17 cellular contexts compared by ENCODE assay signal in genomic region chr12:93149228-93149627, GRCh38.
"Had no signal": no experiment of that assay in that cellular context is flagged by ENCODE, and none has a peak within 500 bp of the region (broad histone marks: within the 10 kb centered on the region; RNA-seq: fewer than 3 reads in every experiment).

No MANE protein-coding gene starts in this region.

- H3K4me1 ChIP-seq: colonic mucosa, heart left ventricle, upper lobe of right lung had no signal

- H3K27me3 ChIP-seq: colonic mucosa, esophagus squamous epithelium, heart left ventricle, right lobe of liver, upper lobe of right lung, vagina had no signal

- H3K4me3 Mint-ChIP-seq: naive thymus-derived CD4-positive, alpha-beta T cell; nephron progenitor cell had no signal

- FAIRE-seq: islet of Langerhans had no signal

- H3K27ac ChIP-seq: colonic mucosa, esophagus squamous epithelium, heart left ventricle, right lobe of liver, upper lobe of right lung, vagina had no signal

- H3K9me3 ChIP-seq: colonic mucosa, esophagus squamous epithelium, heart left ventricle, psoas muscle, right lobe of liver, upper lobe of right lung, vagina had no signal

- H3K36me3 ChIP-seq: colonic mucosa, esophagus squamous epithelium, heart left ventricle, right lobe of liver, upper lobe of right lung, vagina had no signal

- H3K4me1 Mint-ChIP-seq: naive thymus-derived CD4-positive, alpha-beta T cell had no signal

- H3K27ac Mint-ChIP-seq: naive thymus-derived CD4-positive, alpha-beta T cell; nephron progenitor cell had no signal

- H3K9me3 Mint-ChIP-seq: nephron progenitor cell had no signal

- DNase-seq: dermis blood vessel endothelial cell; esophagus squamous epithelium; foreskin fibroblast; heart left ventricle; hypothalamus; left ventricle myocardium superior; naive thymus-derived CD4-positive, alpha-beta T cell; nephron progenitor cell; psoas muscle; retina; right lobe of liver; stimulated activated naive CD4-positive, alpha-beta T cell treated with Interleukin-2 at 50 U/mL for 16 hours; upper lobe of right lung had no signal

- H3K4me3 ChIP-seq: colonic mucosa, esophagus squamous epithelium, heart left ventricle, lung, psoas muscle, right lobe of liver, upper lobe of right lung, vagina had no signal

- ATAC-seq: heart left ventricle; left ventricle myocardium superior; naive thymus-derived CD4-positive, alpha-beta T cell; right lobe of liver; upper lobe of right lung had no signal
